ENCODE assay signal across 22 cellular contexts in genomic region chr17:37048806-37049205, GRCh38.
"Had no signal": no experiment of that assay in that cellular context is flagged by ENCODE, and none has a peak within 500 bp of the region (broad histone marks: within the 10 kb centered on the region; RNA-seq: fewer than 3 reads in every experiment).

No MANE protein-coding gene starts in this region.

- FAIRE-seq: endometrium, kidney had no signal

- H3K27me3 ChIP-seq: colonic mucosa, esophagus squamous epithelium, gastrocnemius medialis, heart right ventricle, left lung had no signal

- H3K9me3 ChIP-seq: colonic mucosa, esophagus squamous epithelium, gastrocnemius medialis, heart right ventricle, left lung, lower lobe of right lung had no signal

- H3K36me3 ChIP-seq: colonic mucosa, gastrocnemius medialis had no signal

- ATAC-seq: effector memory CD8-positive, alpha-beta T cell; esophagus mucosa; gastrocnemius medialis; heart right ventricle; left lung; left ventricle myocardium superior; lower lobe of right lung had no signal

- H3K4me3 ChIP-seq: colonic mucosa, esophagus squamous epithelium, gastrocnemius medialis, heart right ventricle, left lung, lower lobe of right lung had no signal

- DNase-seq: colonic mucosa; cortex of kidney; effector CD8-positive, alpha-beta T cell; effector memory CD8-positive, alpha-beta T cell; endodermal cell; erythroblast; esophagus squamous epithelium; foreskin fibroblast; gastrocnemius medialis; glutamatergic neuron; heart right ventricle; immature natural killer cell; islet precursor cell; kidney; kidney glomerular epithelial cell; left lung; left ventricle myocardium superior; lower lobe of right lung; mesenchymal stem cell had no signal

- H3K4me1 ChIP-seq: colonic mucosa, heart right ventricle, left lung, lower lobe of right lung had no signal

- H3K27ac ChIP-seq: colonic mucosa, epithelial cell of prostate, esophagus squamous epithelium, gastrocnemius medialis, heart right ventricle, left lung, lower lobe of right lung had no signal
